14 cellular contexts compared by ENCODE assay signal in genomic region chr11:306645-307371, GRCh38. TPM values are rescaled to one million over a fixed set of nuclear protein-coding genes. Genes with fewer than 3 reads are reported as not detected.
DNase-seq lines count a peak whose midpoint lies in the region; ATAC-seq and TF ChIP-seq lines count a peak whose summit lies in the region.
"Had no signal": no experiment of that assay in that cellular context is flagged by ENCODE, and none has a peak within 500 bp of the region (broad histone marks: within the 10 kb centered on the region; RNA-seq: fewer than 3 reads in every experiment).

No MANE protein-coding gene starts in this region.

- H3K9me3 Mint-ChIP-seq in activated naive CD8-positive, alpha-beta T cell treated with anti-CD3 and anti-CD28 coated beads, Interleukin-2, amount 50 U/mL, for 24 hours: no peaks in the 10 kb centered on the region

- H3K27ac ChIP-seq in mucosa of rectum (ENCODE audit: low read depth in 2 of 2, low read length in 2 of 2) (peak overlapping the region; percentile 34 to 79), thyroid gland (peak overlapping the region in 2 of 3 donors; percentile 61 to 79)

- H3K27me3 Mint-ChIP-seq in activated naive CD8-positive, alpha-beta T cell treated with anti-CD3 and anti-CD28 coated beads, Interleukin-2, amount 50 U/mL, for 24 hours: peaks cover 3% of the 10 kb centered on the region

- 93 to 95% methylated on average over 12 to 14 of the region's 17 CpGs for WGBS in thyroid gland, 2 donors

- H3K4me3 ChIP-seq in mucosa of rectum (ENCODE audit: low read length in 2 of 2) (no peak overlapping the region), thyroid gland (replicated peaks in 1 of 3) (no peak overlapping the region)

- DNase-seq in activated CD8-positive, alpha-beta memory T cell treated with anti-CD3 and anti-CD28 coated beads, Interleukin-2, amount 50 U/mL, for 4 hours: peak; percentile 13
- no peak for DNase-seq in activated CD8-positive, alpha-beta memory T cell treated with anti-CD3 and anti-CD28 coated beads for 24 hours
- no peak for DNase-seq in activated naive CD8-positive, alpha-beta T cell treated with anti-CD3 and anti-CD28 coated beads, Interleukin-2, amount 50 U/mL, for 24 hours
- DNase-seq in thyroid gland (no peak), NCI-H526 (lab: John Stamatoyannopoulos, UW) (no peak)
- DNase-seq: ACHN, amygdala, H7, NCI-H748 treated with DMSO at 0.1 percent for 48 hours had no signal

- TF ChIP-seq POLR2A in thyroid gland (IDR thresholded peaks at IDR 0.05): no peak

- H3K4me3 Mint-ChIP-seq in activated naive CD8-positive, alpha-beta T cell treated with anti-CD3 and anti-CD28 coated beads, Interleukin-2, amount 50 U/mL, for 24 hours: peak overlapping the region; percentile 90

- H3K27me3 ChIP-seq in mucosa of rectum (ENCODE audit: control insufficient read depth in 2 of 2, insufficient read depth in 2 of 2, low read length in 2 of 2) (no peaks in the 10 kb centered on the region), thyroid gland (no peaks in the 10 kb centered on the region)

- no peaks in the 10 kb centered on the region for H3K36me3 ChIP-seq in mucosa of rectum (ENCODE audit: control insufficient read depth in 2 of 2, insufficient read depth in 2 of 2, low read length in 2 of 2)
- H3K36me3 ChIP-seq in thyroid gland: no peaks in the 10 kb centered on the region

- no peaks in the 10 kb centered on the region for H3K9me3 ChIP-seq in mucosa of rectum (ENCODE audit: control insufficient read depth in 2 of 2, low read length in 2 of 2)
- H3K9me3 ChIP-seq in thyroid gland: no peaks in the 10 kb centered on the region

- TF ChIP-seq CTCF in thyroid gland (IDR thresholded peaks at IDR 0.05): no peak

- H3K4me1 Mint-ChIP-seq in activated naive CD8-positive, alpha-beta T cell treated with anti-CD3 and anti-CD28 coated beads, Interleukin-2, amount 50 U/mL, for 24 hours: peaks cover 41% of the 10 kb centered on the region

- peaks cover 9% of the 10 kb centered on the region for H3K36me3 Mint-ChIP-seq in activated naive CD8-positive, alpha-beta T cell treated with anti-CD3 and anti-CD28 coated beads, Interleukin-2, amount 50 U/mL, for 24 hours (ENCODE audit: low read depth)

- intact Hi-C loops in thyroid gland (cut with DNase I): loop anchor here (5.0 kb wide), 1 partner anchor 50 kb away; no protein-coding TSS in a partner anchor

- H3K4me1 ChIP-seq in mucosa of rectum (ENCODE audit: control insufficient read depth in 2 of 2, insufficient read depth in 2 of 2, low read length in 2 of 2) (peaks cover 8 to 21% of the 10 kb centered on the region in 2 donors), thyroid gland (peaks cover 4 to 16% of the 10 kb centered on the region in 2 donors)

- H3K27ac Mint-ChIP-seq in activated naive CD8-positive, alpha-beta T cell treated with anti-CD3 and anti-CD28 coated beads, Interleukin-2, amount 50 U/mL, for 24 hours: no peak overlapping the region

- ATAC-seq in activated naive CD8-positive, alpha-beta T cell treated with anti-CD3 and anti-CD28 coated beads, Interleukin-2, amount 50 U/mL, for 24 hours: no peak
- ATAC-seq in HG02571 (IDR thresholded peaks at IDR 0.05; ENCODE audit: unreplicated experiment): no peak
- no peak for ATAC-seq in HG03520 (IDR thresholded peaks at IDR 0.05; ENCODE audit: unreplicated experiment)

- no peak overlapping the region for H3K9ac ChIP-seq in mucosa of rectum (ENCODE audit: low read depth in 1 of 2, low read length in 2 of 2)

RNA-seq across cellular contexts. Expression of gene IFITM2, which starts 0.8 kb away (rescaled TPM):
- 100 to 1,000 TPM in 1 of 4 donors, 10 to 100 TPM in 3; 83.2 to 318 (median 92.9) TPM for total RNA-seq in thyroid gland

RNA-seq across cellular contexts. Expression of gene IFITM1, which starts 7.0 kb away (rescaled TPM):
- 100 to 1,000 TPM in 3 of 4 donors, 10 to 100 TPM in 1; 94.3 to 163 (median 103) TPM for total RNA-seq in thyroid gland

RNA-seq across cellular contexts. Expression of gene IFITM5, which starts 7.5 kb away (rescaled TPM):
- total RNA-seq in thyroid gland: not detected
- total RNA-seq: esophagus mucosa, G401, H7 had no signal

RNA-seq across cellular contexts. Expression of gene IFITM3, which starts 13.9 kb away (rescaled TPM):
- 100 to 1,000 TPM; 140 to 300 (median 178) TPM for total RNA-seq in thyroid gland

RNA-seq across cellular contexts. Expression of gene PGGHG, which starts 17.9 kb away (rescaled TPM):
- 10 to 100 TPM; 21.8 to 43.3 (median 32.7) TPM for total RNA-seq in thyroid gland
